In the genomic region with DNA sequence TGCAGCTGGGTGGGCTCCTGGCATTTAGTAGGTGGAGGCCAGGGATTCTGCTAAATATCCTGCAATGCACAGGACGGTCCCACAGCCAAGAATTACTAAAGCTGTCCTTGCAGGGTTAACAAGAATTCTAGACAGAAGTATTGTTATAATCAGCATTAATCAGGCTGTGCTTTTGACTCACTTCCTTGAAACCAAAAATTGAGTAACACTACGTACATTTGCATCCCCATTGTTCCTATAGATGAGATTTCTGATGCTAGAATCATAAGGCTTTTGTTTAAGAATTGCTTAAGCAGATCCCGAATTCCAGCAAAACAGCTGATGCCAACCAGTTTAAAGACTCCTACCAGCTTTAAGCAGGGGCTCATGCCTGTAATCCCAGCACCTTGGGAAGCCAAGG, we compare ENCODE assay signal across 17 cellular contexts. TPM values are rescaled to one million over a fixed set of nuclear protein-coding genes. Genes with fewer than 3 reads are reported as not detected.
DNase-seq lines count a peak whose midpoint lies in the region; ATAC-seq, FAIRE-seq and TF ChIP-seq lines count a peak whose summit lies in the region.
"Had no signal": no experiment of that assay in that cellular context is flagged by ENCODE, and none has a peak within 500 bp of the region (broad histone marks: within the 10 kb centered on the region; RNA-seq: fewer than 3 reads in every experiment).

No MANE protein-coding gene starts in this region.

- H3K9me2 ChIP-seq in Karpas-422 (replicated peaks; ENCODE audit: insufficient read depth, low read length), result no peaks in the 10 kb centered on the region

- no peaks in the 10 kb centered on the region for H3K9me3 ChIP-seq in Karpas-422 (ENCODE audit: low read length)
- H3K9me3 ChIP-seq in RWPE2 (ENCODE audit: severe bottlenecking), result no peaks in the 10 kb centered on the region
- no peaks in the 10 kb centered on the region for H3K9me3 ChIP-seq in aorta (ENCODE audit: control insufficient read depth, low read length)
- H3K9me3 ChIP-seq: A549, Caco-2, MG63 had no signal

- H3K4me3 ChIP-seq in Karpas-422 (ENCODE audit: low read length), result no peak overlapping the region
- H3K4me3 ChIP-seq in RWPE2 (ENCODE audit: severe bottlenecking), result no peak overlapping the region
- H3K4me3 ChIP-seq in aorta (ENCODE audit: low read length in 2 of 2), result no peak overlapping the region
- H3K4me3 ChIP-seq: A549, MG63 had no signal

- peak overlapping the region; percentile 71 for H3K4me2 ChIP-seq in Karpas-422 (ENCODE audit: low read depth, low read length, poor library complexity, severe bottlenecking)

- intact Hi-C loops in aorta (cut with DNase I), result loop anchor here in 1 of 2 donors (5.0 to 10.0 kb wide), 2 partner anchors 224 to 1086 kb away; a partner anchor contains a TSS

- H4K20me1 ChIP-seq in Karpas-422 (ENCODE audit: insufficient read depth, low read depth, low read length), result no peaks in the 10 kb centered on the region; the same call in 1 of the 2 replicates

- TF ChIP-seq CTCF in RWPE2 (IDR thresholded peaks at IDR 0.05; ENCODE audit: poor library complexity, severe bottlenecking), result no peak

- H2AFZ ChIP-seq in Karpas-422 (ENCODE audit: low read length), result no peak overlapping the region

- H3K27ac ChIP-seq in Karpas-422 (ENCODE audit: low read length) (no peak overlapping the region), RWPE2 (ENCODE audit: poor library complexity, severe bottlenecking) (peak overlapping the region; percentile 8), epithelial cell of prostate (peak overlapping the region; percentile 61), aorta (ENCODE audit: low read depth in 1 of 2, low read length in 2 of 2) (no peak overlapping the region)
- H3K27ac ChIP-seq: A549 had no signal

- H3K4me1 ChIP-seq in Karpas-422 (ENCODE audit: low read length) (peaks cover 27% of the 10 kb centered on the region), RWPE2 (ENCODE audit: insufficient read depth, poor library complexity, severe bottlenecking) (peaks cover 10% of the 10 kb centered on the region), aorta (ENCODE audit: control insufficient read depth in 1 of 2, insufficient read depth in 2 of 2, low read length in 2 of 2) (no peaks in the 10 kb centered on the region)

- WGBS in aorta, 2 donors, result 56 to 57% methylated on average over 3 of the region's 3 CpGs

- H3K27me3 ChIP-seq in Karpas-422 (ENCODE audit: low read length) (no peaks in the 10 kb centered on the region), RWPE2 (ENCODE audit: insufficient read depth, poor library complexity, severe bottlenecking) (peaks cover 21% of the 10 kb centered on the region), aorta (ENCODE audit: control insufficient read depth in 1 of 2, insufficient read depth in 2 of 2, low read length in 1 of 2) (no peaks in the 10 kb centered on the region)
- H3K27me3 ChIP-seq: MG63 had no signal

- no peaks in the 10 kb centered on the region for H3K79me2 ChIP-seq in Karpas-422 (ENCODE audit: low read length)

- H3K36me3 ChIP-seq in Karpas-422 (ENCODE audit: insufficient read depth, low read length) (no peaks in the 10 kb centered on the region), RWPE2 (ENCODE audit: low read depth) (no peaks in the 10 kb centered on the region), aorta (ENCODE audit: control insufficient read depth in 1 of 2, insufficient read depth in 2 of 2, low read length in 1 of 2) (no peaks in the 10 kb centered on the region)
- H3K36me3 ChIP-seq: MG63 had no signal

- ATAC-seq in RWPE2 (ENCODE audit: low read depth), result peak; percentile 49
- ATAC-seq in aorta (ENCODE audit: low FRiP score), result no peak

- 0 out of 2 replicates have a peak overlapping the region, but pooled peaks have one; percentile 23 for H3K9ac ChIP-seq in Karpas-422 (ENCODE audit: low read length)

- DNase-seq in ELR (ENCODE audit: low read depth) (peak; percentile 10), Karpas-422 (no peak), RWPE2 (ENCODE audit: low spot score) (no peak), epithelial cell of prostate (ENCODE audit: low read depth, low spot score) (no peak), GM19239 (ENCODE audit: insufficient read length, low spot score) (no peak), NCI-H1436 (lab: John Stamatoyannopoulos, UW) (no peak), aorta (no peak)
- DNase-seq: GF-D8, NCI-H524 treated with DMSO at 0.1 percent for 48 hours had no signal

- FAIRE-seq in GM19239 (lab: Jason Lieb, UNC), result no peak
- FAIRE-seq: A549 had no signal

RNA-seq across cellular contexts. Expression of a gene that starts 11.4 kb away (rescaled TPM):
- total RNA-seq in Karpas-422 (2014; rRNA removed; shearing (Covaris generic); ENCODE audit: low replicate concordance), result not detected in 2 replicates
- total RNA-seq in aorta, result not detected
- not detected for polyA plus RNA-seq in aorta
- total RNA-seq: Caco-2; CD4-positive, alpha-beta T cell; H7; IMR-90; T-helper 1 cell treated with Interleukin-12 subunit alpha and Interleukin-12 subunit beta and Interleukin-4 antibody, amounts not matched to agents 30 ng/mL and 1 ng/mL, for 36 hours had no signal
- polyA plus RNA-seq: A549, BJ, IMR-90 had no signal

RNA-seq across cellular contexts. Expression of a gene that starts 58.6 kb away (rescaled TPM):
- total RNA-seq in Karpas-422 (2014; rRNA removed; shearing (Covaris generic); ENCODE audit: low replicate concordance), result 0.19 and 0.25 TPM in 2 replicates
- total RNA-seq in aorta, result under 1 TPM in 1 of 2 donors, not detected in 1; 0.88 TPM
- polyA plus RNA-seq in aorta, result not detected
- total RNA-seq: Caco-2; CD4-positive, alpha-beta T cell; IMR-90; T-helper 1 cell treated with Interleukin-12 subunit alpha and Interleukin-12 subunit beta and Interleukin-4 antibody, amounts not matched to agents 30 ng/mL and 1 ng/mL, for 36 hours had no signal
- polyA plus RNA-seq: A549, BJ, IMR-90 had no signal

Comparison
In these comparisons a context has a peak if more than half of its experiments do, and no peak if none do; other contexts are left out.
1. H3K27ac ChIP-seq: peak in RWPE2 (single experiment) and epithelial cell of prostate (single experiment); none in Karpas-422 (single experiment) and aorta (0 of 2).